1 cellular context compared by ENCODE assay signal in the genomic region with DNA sequence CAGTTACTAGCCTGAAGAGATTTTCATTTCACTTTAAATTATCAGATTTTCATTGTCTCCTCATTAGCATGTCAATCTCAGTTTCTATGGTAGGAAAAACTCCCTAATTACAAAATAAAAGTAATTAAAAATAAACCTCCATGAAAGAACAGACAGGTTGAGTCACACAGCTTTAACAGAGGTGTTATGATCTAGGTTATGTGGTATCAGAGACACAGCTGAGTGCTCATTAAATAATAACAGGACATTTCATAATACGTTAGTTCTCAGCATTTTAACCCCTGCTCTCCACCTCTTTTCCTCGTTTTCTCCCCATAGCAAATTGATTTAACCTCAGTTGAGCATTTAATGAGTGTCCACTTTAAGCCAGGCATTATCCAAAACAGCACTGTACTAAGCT.
TF ChIP-seq lines count a peak whose summit lies in the region.

No MANE protein-coding gene starts in this region.

TF ChIP-seq in IMR-90, 13 proteins besides CTCF, POLR2A, EP300 and RAD21 (continued from another document):
- TF ChIP-seq, protein P1, sequence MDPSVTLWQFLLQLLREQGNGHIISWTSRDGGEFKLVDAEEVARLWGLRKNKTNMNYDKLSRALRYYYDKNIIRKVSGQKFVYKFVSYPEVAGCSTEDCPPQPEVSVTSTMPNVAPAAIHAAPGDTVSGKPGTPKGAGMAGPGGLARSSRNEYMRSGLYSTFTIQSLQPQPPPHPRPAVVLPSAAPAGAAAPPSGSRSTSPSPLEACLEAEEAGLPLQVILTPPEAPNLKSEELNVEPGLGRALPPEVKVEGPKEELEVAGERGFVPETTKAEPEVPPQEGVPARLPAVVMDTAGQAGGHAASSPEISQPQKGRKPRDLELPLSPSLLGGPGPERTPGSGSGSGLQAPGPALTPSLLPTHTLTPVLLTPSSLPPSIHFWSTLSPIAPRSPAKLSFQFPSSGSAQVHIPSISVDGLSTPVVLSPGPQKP (IDR thresholded peaks at IDR 0.05; ENCODE audit: borderline replicate concordance, low read depth, low read length) = no peak
- TF ChIP-seq FOS (IDR thresholded peaks at IDR 0.05; ENCODE audit: low read depth, low read length) = no peak
- no peak for TF ChIP-seq CEBPB (IDR thresholded peaks at IDR 0.05; ENCODE audit: low read depth, low read length)
- no peak for TF ChIP-seq MXI1 (IDR thresholded peaks at IDR 0.05; ENCODE audit: borderline replicate concordance, low read depth, low read length)
